Comparison of ENCODE assay signal across 1 cellular context in the genomic region with DNA sequence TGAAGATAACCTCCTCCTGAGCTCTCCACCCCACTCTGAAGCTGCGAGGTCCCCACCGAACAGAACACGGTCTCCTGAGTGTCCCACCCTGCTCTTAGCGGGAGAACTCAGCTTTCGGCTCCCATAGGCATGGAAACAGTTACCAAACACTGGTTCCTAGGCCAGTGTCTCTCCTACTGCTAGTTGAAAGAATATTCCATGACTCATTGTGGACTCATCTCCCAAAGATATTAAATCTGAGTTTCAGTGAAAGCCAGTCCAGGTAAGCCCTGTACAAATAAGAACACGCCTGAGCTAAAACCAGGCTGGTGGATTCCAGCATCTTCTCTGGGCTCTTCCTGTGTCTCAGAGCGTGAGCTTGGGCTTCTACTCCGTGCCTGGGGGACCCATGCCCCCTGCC.
TF ChIP-seq lines count a peak whose summit lies in the region.

No MANE protein-coding gene starts in this region.

TF ChIP-seq in GM23338, 12 proteins besides CTCF, POLR2A, EP300 and RAD21 (continued from another document):
- TF ChIP-seq, protein P1, sequence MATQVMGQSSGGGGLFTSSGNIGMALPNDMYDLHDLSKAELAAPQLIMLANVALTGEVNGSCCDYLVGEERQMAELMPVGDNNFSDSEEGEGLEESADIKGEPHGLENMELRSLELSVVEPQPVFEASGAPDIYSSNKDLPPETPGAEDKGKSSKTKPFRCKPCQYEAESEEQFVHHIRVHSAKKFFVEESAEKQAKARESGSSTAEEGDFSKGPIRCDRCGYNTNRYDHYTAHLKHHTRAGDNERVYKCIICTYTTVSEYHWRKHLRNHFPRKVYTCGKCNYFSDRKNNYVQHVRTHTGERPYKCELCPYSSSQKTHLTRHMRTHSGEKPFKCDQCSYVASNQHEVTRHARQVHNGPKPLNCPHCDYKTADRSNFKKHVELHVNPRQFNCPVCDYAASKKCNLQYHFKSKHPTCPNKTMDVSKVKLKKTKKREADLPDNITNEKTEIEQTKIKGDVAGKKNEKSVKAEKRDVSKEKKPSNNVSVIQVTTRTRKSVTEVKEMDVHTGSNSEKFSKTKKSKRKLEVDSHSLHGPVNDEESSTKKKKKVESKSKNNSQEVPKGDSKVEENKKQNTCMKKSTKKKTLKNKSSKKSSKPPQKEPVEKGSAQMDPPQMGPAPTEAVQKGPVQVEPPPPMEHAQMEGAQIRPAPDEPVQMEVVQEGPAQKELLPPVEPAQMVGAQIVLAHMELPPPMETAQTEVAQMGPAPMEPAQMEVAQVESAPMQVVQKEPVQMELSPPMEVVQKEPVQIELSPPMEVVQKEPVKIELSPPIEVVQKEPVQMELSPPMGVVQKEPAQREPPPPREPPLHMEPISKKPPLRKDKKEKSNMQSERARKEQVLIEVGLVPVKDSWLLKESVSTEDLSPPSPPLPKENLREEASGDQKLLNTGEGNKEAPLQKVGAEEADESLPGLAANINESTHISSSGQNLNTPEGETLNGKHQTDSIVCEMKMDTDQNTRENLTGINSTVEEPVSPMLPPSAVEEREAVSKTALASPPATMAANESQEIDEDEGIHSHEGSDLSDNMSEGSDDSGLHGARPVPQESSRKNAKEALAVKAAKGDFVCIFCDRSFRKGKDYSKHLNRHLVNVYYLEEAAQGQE (IDR thresholded peaks at IDR 0.05; ENCODE audit: unreplicated experiment) = no peak
- no peak for TF ChIP-seq ZNF331 (CRISPR knock-in tag; IDR thresholded peaks at IDR 0.05; ENCODE audit: low read depth)
